8 cellular contexts compared by ENCODE assay signal in the genomic region with DNA sequence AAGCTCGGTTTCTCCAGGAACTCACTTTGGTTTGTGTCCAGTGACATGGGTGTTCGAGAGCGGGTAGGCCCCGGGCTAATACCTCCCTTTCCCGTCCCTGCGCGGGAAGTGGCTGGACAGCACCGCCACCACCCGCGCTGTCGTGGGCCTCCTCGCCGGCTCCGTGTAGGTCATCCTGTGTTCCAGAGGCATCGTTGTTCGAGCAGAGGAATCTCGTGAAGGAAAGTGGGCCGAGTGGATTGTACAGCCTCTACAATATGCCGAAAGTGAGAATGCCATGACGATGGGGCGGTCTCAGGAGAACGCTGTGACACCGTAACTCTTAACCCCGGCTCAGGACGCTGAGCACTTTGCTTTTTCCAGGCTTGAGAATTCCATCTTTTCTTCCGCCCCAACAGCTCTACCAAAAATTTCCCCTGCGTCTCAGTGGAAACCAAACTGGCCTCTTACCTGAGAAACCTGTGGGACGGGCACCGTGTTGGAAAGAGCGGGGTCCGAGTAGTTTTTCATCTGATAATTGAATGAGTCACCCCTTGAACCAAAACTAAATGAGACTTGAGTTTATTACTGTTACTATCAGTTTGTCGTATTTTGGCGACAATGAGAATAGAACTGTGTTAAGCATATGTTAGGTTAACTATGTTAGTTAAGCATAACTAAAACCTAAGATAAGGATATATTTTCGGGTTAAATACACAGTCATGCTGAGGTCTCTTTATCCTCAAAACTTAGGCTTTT. TPM values are rescaled to one million over a fixed set of nuclear protein-coding genes. Genes with fewer than 3 reads are reported as not detected.
DNase-seq lines count a peak whose midpoint lies in the region; ATAC-seq and TF ChIP-seq lines count a peak whose summit lies in the region.

No MANE protein-coding gene starts in this region.

- H3K4me3 ChIP-seq in fibroblast of pulmonary artery (replicated peaks; ENCODE audit: low read depth, low read length) = peak overlapping the region; percentile 98

- H3K9me3 Mint-ChIP-seq in T-cell = no peaks in the 10 kb centered on the region
- no peaks in the 10 kb centered on the region for H3K9me3 Mint-ChIP-seq in progenitor cell of endocrine pancreas (ENCODE audit: low read depth)

- ATAC-seq in GM18907 (IDR thresholded peaks at IDR 0.05; ENCODE audit: unreplicated experiment) (peak; percentile 30), HG02885 (IDR thresholded peaks at IDR 0.05; ENCODE audit: poor library complexity, unreplicated experiment) (peak; percentile 27), T-cell (replicated peaks in 1 of 4) (peak; percentile 11 to 28 (median 22))

- DNase-seq in T-cell (no peak), fibroblast of pulmonary artery (ENCODE audit: low read depth) (no peak), progenitor cell of endocrine pancreas (ENCODE audit: low spot score, unreplicated experiment) (no peak), kidney glomerular epithelial cell (lab: John Stamatoyannopoulos, UW) (no peak), AML-193 (lab: John Stamatoyannopoulos, UW) (no peak)
- DNase-seq in stimulated activated CD4-positive, alpha-beta T cell treated with anti-CD3 and anti-CD28 coated beads, Interleukin-2, amount 100 ng/mL, for 24 hours = no peak

- H3K27me3 Mint-ChIP-seq in T-cell = no peaks in the 10 kb centered on the region
- H3K27me3 Mint-ChIP-seq in progenitor cell of endocrine pancreas = no peaks in the 10 kb centered on the region

- CTCF ChIA-PET in T-cell (lab: Charles Lee) = interaction anchor here in 1 of 2 donors (0.8 to 1.6 kb wide), 8 partner anchors 9 to 853 kb away, joined by 3 to 10 read pairs (median 4); partner anchors contain the start of genes ARG2, GPHN, PALS1 and RDH11

- H3K27ac Mint-ChIP-seq in T-cell = peak overlapping the region; percentile 95 to 97
- peak overlapping the region; percentile 99 for H3K27ac Mint-ChIP-seq in progenitor cell of endocrine pancreas

- H3K4me1 Mint-ChIP-seq in T-cell (peaks cover 77 to 85% (median 84%) of the 10 kb centered on the region in 3 donors), progenitor cell of endocrine pancreas (ENCODE audit: low read depth) (peaks cover 33% of the 10 kb centered on the region)

- POLR2A ChIA-PET in T-cell (lab: Charles Lee) = no interaction called here

- TF ChIP-seq CTCF in fibroblast of pulmonary artery (IDR thresholded peaks at IDR 0.05; ENCODE audit: low read length, missing control alignments) = no peak
- TF ChIP-seq CTCF in progenitor cell of endocrine pancreas (IDR thresholded peaks at IDR 0.05; ENCODE audit: unreplicated experiment) = no peak

- H3K36me3 Mint-ChIP-seq in T-cell (peaks cover 13% of the 10 kb centered on the region), progenitor cell of endocrine pancreas (ENCODE audit: insufficient read depth) (peaks cover 4% of the 10 kb centered on the region)

- peak overlapping the region; percentile 92 to 99 (median 97) for H3K4me3 Mint-ChIP-seq in T-cell
- H3K4me3 Mint-ChIP-seq in progenitor cell of endocrine pancreas (ENCODE audit: low read depth) = peak overlapping the region; percentile 97

RNA-seq across cellular contexts. Expression of gene EIF2S1, which starts 0.5 kb away (rescaled TPM):
- total RNA-seq in T-cell = 10 to 100 TPM; 38.8 to 66.0 (median 57.0) TPM
- total RNA-seq in progenitor cell of endocrine pancreas = 73.6 and 76.6 TPM in 2 replicates

RNA-seq across cellular contexts. Expression of gene ATP6V1D, which starts 1.0 kb away (rescaled TPM):
- total RNA-seq in T-cell = 10 to 100 TPM; 20.9 to 31.1 (median 24.5) TPM
- total RNA-seq in progenitor cell of endocrine pancreas = 66.4 and 73.0 TPM in 2 replicates

RNA-seq across cellular contexts. Expression of gene PLEK2, which starts 51.3 kb away (rescaled TPM):
- 1 to 10 TPM in 4 of 5 donors, under 1 TPM in 1; 0.79 to 4.0 (median 3.5) TPM for total RNA-seq in T-cell
- total RNA-seq in progenitor cell of endocrine pancreas = 0.67 and 0.89 TPM in 2 replicates
